8 cellular contexts compared by ENCODE assay signal in the genomic region with DNA sequence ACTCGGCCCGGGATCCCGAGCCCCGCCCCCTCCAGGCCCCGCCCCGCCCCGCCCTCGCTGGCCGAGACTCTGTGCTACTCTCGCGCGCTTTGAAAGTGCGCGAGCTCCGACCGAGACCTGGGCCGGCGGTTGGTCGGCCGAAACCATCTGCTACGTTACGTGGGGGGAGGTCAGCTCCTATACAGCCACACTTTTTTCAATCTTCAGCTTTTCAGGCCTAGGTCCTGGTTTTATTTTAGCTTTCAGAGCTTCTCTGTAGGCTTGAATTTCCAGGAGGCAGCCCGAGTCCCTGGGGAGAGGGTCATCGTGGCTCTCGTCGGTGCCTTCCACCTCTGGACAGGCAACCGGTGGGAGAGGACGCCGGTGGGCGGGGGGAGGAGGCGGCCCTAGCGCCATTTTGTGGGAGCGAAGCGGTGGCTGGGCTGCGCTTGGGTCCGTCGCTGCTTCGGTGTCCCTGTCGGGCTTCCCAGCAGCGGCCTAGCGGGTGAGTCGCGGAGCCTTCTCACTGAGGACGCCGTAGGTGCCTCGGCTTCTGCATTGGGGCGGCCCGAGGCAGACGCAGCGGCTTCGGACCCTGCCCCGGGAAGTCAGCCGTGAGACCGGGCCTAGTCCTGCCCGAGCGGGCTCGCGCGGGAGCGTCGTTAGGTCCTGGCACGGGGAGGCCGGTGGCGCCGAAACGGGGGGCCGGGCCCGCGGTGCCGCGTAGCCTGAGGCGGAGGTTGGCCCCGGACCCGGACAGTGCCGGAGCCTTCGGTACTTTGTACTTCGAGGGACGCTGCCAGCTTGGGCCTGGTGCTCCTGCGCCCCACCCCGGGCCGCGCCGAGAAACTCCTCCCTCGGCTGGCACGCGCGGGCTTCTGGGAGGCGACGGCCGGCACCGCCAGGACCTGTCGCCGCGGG. TPM values are rescaled to one million over a fixed set of nuclear protein-coding genes. Genes with fewer than 3 reads are reported as not detected.
A peak's percentile ranks its signal among the peaks of the same experiment; 100 is the strongest.
DNase-seq lines count a peak whose midpoint lies in the region; ATAC-seq, FAIRE-seq and TF ChIP-seq lines count a peak whose summit lies in the region.

A gene (plus strand): TSS at position 395 of the 900 bp plus-strand sequence. CDS start 1,074 bp downstream, outside the sequence.

- DNase-seq in BE2C = peak; percentile 85
- peak; percentile 86 for DNase-seq in GM19239 (ENCODE audit: insufficient read length, low spot score)
- peak; percentile 100 for DNase-seq in NCI-H510A treated with DMSO at 0.1 percent for 48 hours (lab: John Stamatoyannopoulos, UW)
- DNase-seq in activated CD4-positive, alpha-beta T cell treated with anti-CD3 and anti-CD28 coated beads for 4 hours = peak; percentile 88 to 90
- DNase-seq in choroid plexus epithelial cell (ENCODE audit: low read depth) = peak; percentile 92
- peak; percentile 78 to 88 (median 83) for DNase-seq in stimulated activated CD4-positive, alpha-beta T cell treated with anti-CD3 and anti-CD28 coated beads, Interleukin-1b, Interleukin-23, amount 100 ng/mL, for 24 hours (ENCODE audit: low read depth in 4 of 4, low spot score in 1 of 4)

- no peaks in the 10 kb centered on the region for H3K9me3 ChIP-seq in BE2C

- H3K27ac ChIP-seq in layer of hippocampus (ENCODE audit: low read depth, low read length) = peak within 1 kb of the TSS; percentile 99

- H3K36me3 ChIP-seq in BE2C = peaks cover 43% of the 10 kb centered on the region

- H3K4me3 ChIP-seq in BE2C (ENCODE audit: low read depth, low read length) (peak within 1 kb of the TSS; percentile 85), choroid plexus epithelial cell (ENCODE audit: low read depth, low read length) (peak within 1 kb of the TSS; percentile 99)

- TF ChIP-seq CTCF in BE2C (IDR thresholded peaks at IDR 0.05; ENCODE audit: low read depth, low read length) (no peak), choroid plexus epithelial cell (conservative IDR thresholded peaks at IDR 0.05; ENCODE audit: low read depth, low read length) (no peak)

- FAIRE-seq in GM19239 (lab: Jason Lieb, UNC) = peak; percentile 84

- H3K27me3 ChIP-seq in BE2C (no peaks in the 10 kb centered on the region), layer of hippocampus (ENCODE audit: control insufficient read depth, insufficient read depth, low read length) (no peaks in the 10 kb centered on the region)

- ATAC-seq in HG03442 (IDR thresholded peaks at IDR 0.05; ENCODE audit: unreplicated experiment) = peak; percentile 84

- no peaks in the 10 kb centered on the region for H3K4me1 ChIP-seq in BE2C

RNA-seq across cellular contexts. Expression of the gene that starts here (rescaled TPM):
- 157 TPM for polyA plus RNA-seq in BE2C (2012; ENCODE audit: insufficient read depth, insufficient read length, low read depth)

Comparison
In these comparisons a context has a peak if more than half of its experiments do, and no peak if none do; other contexts are left out.
1. Peak in every context shown above with its lines: DNase-seq, ATAC-seq, H3K4me3 ChIP-seq and H3K27ac ChIP-seq.